In the genomic region with DNA sequence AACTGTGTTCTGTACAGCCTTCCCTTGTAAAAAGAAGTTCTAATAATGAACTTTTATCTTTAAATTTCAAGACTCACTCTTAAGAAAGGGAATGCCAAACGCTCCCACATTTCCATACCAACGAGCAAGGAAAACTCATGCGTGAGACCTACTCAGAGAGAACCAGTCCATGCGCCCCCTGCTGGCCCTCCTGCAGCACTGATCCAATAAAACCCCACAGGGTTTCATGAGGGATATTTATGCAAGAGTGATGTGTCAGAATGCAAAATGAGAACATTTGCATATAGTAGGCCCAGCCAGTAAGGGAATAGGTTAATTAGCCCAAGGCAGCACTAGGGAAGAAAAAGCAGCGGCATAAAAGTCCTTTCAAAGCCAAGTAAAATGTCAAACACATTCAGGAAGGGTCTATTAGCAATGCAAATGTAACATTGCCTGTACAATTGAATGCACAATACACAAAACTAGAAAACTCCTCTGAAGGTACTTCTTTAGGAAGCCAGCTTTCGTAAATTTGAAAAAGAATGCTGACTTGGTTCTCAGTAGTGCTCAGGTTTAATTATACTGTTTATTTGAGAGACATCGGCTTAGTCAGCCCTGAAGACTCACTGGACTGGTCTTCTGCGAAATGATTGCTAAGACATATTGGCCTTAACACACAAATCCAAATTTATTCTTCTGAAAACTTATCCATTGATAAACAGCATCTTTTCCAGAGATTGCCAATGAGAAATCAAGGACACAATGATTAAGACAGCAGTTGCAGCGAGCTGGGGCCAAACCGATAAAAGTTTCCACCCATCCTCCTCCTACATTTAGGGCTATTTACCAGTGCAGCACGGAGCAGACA, we compare ENCODE assay signal across 8 cellular contexts.
DNase-seq lines count a peak whose midpoint lies in the region; FAIRE-seq and TF ChIP-seq lines count a peak whose summit lies in the region.

No MANE protein-coding gene starts in this region.

- no peak for TF ChIP-seq POLR2A in transverse colon (IDR thresholded peaks at IDR 0.05)

- in situ Hi-C loops in transverse colon (cut with MboI; ENCODE audit: low pct_ligation_motif_present in 1 of 4, low pct_unique_long_range_greater_than_20kb in 1 of 4, low sequenced_read_pairs in 3 of 4) = loop anchor here (5.0 to 25.0 kb wide), 9 partner anchors 73 to 633 kb away; partner anchors contain the start of gene ATXN1 (in 2 of the 4)

- no peaks in the 10 kb centered on the region for H3K27me3 Mint-ChIP-seq in activated T-helper 2 cell treated with anti-CD3 and anti-CD28 coated beads, Interferon-gamma antibody, Interleukin-2, Interleukin-4, amounts not matched to agents 10 μg/mL and 5 μg/mL and 100 μg/mL, durations not matched to agents 14 hours and 24 hours and 36 hours (ENCODE audit: low read depth)

- peak overlapping the region; percentile 35 for H3K4me3 ChIP-seq in osteoblast (ENCODE audit: insufficient read depth, low read length)
- H3K4me3 ChIP-seq in transverse colon = no peak overlapping the region

- H3K4me2 ChIP-seq in osteoblast (ENCODE audit: insufficient read depth, low read length) = peak overlapping the region; percentile 73

- H3K4me1 ChIP-seq in osteoblast (ENCODE audit: insufficient read depth, low read length) (peaks cover 42% of the 10 kb centered on the region), transverse colon (peaks cover 6 to 25% (median 12%) of the 10 kb centered on the region in 4 donors)

- FAIRE-seq in RCC 7860 (lab: Jason Lieb, UNC) = no peak

- H3K27ac ChIP-seq in C4-2B = no peak overlapping the region
- H3K27ac ChIP-seq in osteoblast (ENCODE audit: low read depth, low read length) = peak overlapping the region; percentile 64
- peak overlapping the region in 2 of 4 donors; percentile 6 to 26 for H3K27ac ChIP-seq in transverse colon

- no peak overlapping the region for H3K4me3 Mint-ChIP-seq in activated T-helper 2 cell treated with anti-CD3 and anti-CD28 coated beads, Interferon-gamma antibody, Interleukin-2, Interleukin-4, amounts not matched to agents 10 μg/mL and 5 μg/mL and 100 μg/mL, durations not matched to agents 14 hours and 24 hours and 36 hours (ENCODE audit: low read depth)

- H2AFZ ChIP-seq in osteoblast (ENCODE audit: low read length) = no peak overlapping the region

- DNase-seq in GM19240 (ENCODE audit: insufficient read length, low spot score) (peak; percentile 63), HuH-7 (ENCODE audit: low spot score) (peak; percentile 81), RCC 7860 (ENCODE audit: low spot score) (peak; percentile 57), foreskin melanocyte (peak; percentile 79), osteoblast (ENCODE audit: insufficient read length, low spot score, missing footprints) (peak; percentile 98), transverse colon (peak; percentile 74)
- peak; percentile 24 for DNase-seq in activated T-helper 2 cell treated with anti-CD3 and anti-CD28 coated beads, Interferon-gamma antibody, Interleukin-2, Interleukin-4, amounts not matched to agents 10 μg/mL and 5 μg/mL and 100 μg/mL, durations not matched to agents 14 hours and 24 hours and 36 hours (ENCODE audit: low spot score)

- intact Hi-C loops in activated T-helper 2 cell treated with anti-CD3 and anti-CD28 coated beads, Interferon-gamma antibody, Interleukin-2, Interleukin-4, amounts not matched to agents 10 μg/mL and 5 μg/mL and 100 μg/mL, durations not matched to agents 14 hours and 24 hours and 36 hours (cut with micrococcal nuclease) = loop anchor here (1.0 to 2.0 kb wide), 8 partner anchors 11 to 631 kb away; partner anchors contain the start of gene ATXN1
- intact Hi-C loops in transverse colon (cut with DNase I; ENCODE audit: low total_unique reads) = loop anchor here (5.0 kb wide), 1 partner anchor 431 kb away; the partner anchor contains the start of gene ATXN1

- H3K9me3 ChIP-seq in osteoblast (ENCODE audit: low read depth, low read length) = no peaks in the 10 kb centered on the region
- H3K9me3 ChIP-seq in transverse colon = no peaks in the 10 kb centered on the region

- no peaks in the 10 kb centered on the region for H3K9me3 Mint-ChIP-seq in activated T-helper 2 cell treated with anti-CD3 and anti-CD28 coated beads, Interferon-gamma antibody, Interleukin-2, Interleukin-4, amounts not matched to agents 10 μg/mL and 5 μg/mL and 100 μg/mL, durations not matched to agents 14 hours and 24 hours and 36 hours

- WGBS in transverse colon (ENCODE audit: low coverage in 1 of 2), 2 donors = 26 to 30% methylated on average over 5 to 11 of the region's 11 CpGs

- H3K27me3 ChIP-seq in osteoblast (ENCODE audit: insufficient read depth, low read length) = no peaks in the 10 kb centered on the region
- no peaks in the 10 kb centered on the region for H3K27me3 ChIP-seq in transverse colon

- TF ChIP-seq CTCF in C4-2B (conservative IDR thresholded peaks at IDR 0.05) (peak; percentile 93), osteoblast (IDR thresholded peaks at IDR 0.05; ENCODE audit: extremely low read depth, low read depth, low read length) (peak; percentile 99), transverse colon (IDR thresholded peaks at IDR 0.05) (peak; percentile 86 to 95 (median 93))

- H4K20me1 ChIP-seq in osteoblast (ENCODE audit: insufficient read depth, low read length) = peaks cover 4% of the 10 kb centered on the region

- no peak for TF ChIP-seq EP300 in transverse colon (IDR thresholded peaks at IDR 0.05; ENCODE audit: low read depth)

- H3K36me3 Mint-ChIP-seq in activated T-helper 2 cell treated with anti-CD3 and anti-CD28 coated beads, Interferon-gamma antibody, Interleukin-2, Interleukin-4, amounts not matched to agents 10 μg/mL and 5 μg/mL and 100 μg/mL, durations not matched to agents 14 hours and 24 hours and 36 hours (ENCODE audit: low read depth) = peaks cover 22% of the 10 kb centered on the region

- H3K36me3 ChIP-seq in osteoblast (ENCODE audit: insufficient read depth, low read length) = peaks cover 6% of the 10 kb centered on the region
- H3K36me3 ChIP-seq in transverse colon = peaks cover 0 to 7% (median 0%) of the 10 kb centered on the region in 4 donors

- peaks cover 11% of the 10 kb centered on the region for H3K4me1 Mint-ChIP-seq in activated T-helper 2 cell treated with anti-CD3 and anti-CD28 coated beads, Interferon-gamma antibody, Interleukin-2, Interleukin-4, amounts not matched to agents 10 μg/mL and 5 μg/mL and 100 μg/mL, durations not matched to agents 14 hours and 24 hours and 36 hours (ENCODE audit: low read depth)

- no peak overlapping the region for H3K27ac Mint-ChIP-seq in activated T-helper 2 cell treated with anti-CD3 and anti-CD28 coated beads, Interferon-gamma antibody, Interleukin-2, Interleukin-4, amounts not matched to agents 10 μg/mL and 5 μg/mL and 100 μg/mL, durations not matched to agents 14 hours and 24 hours and 36 hours

- no peaks in the 10 kb centered on the region for H3K79me2 ChIP-seq in osteoblast (ENCODE audit: insufficient read depth, low read length)

Comparison
In these comparisons a context has a peak if more than half of its experiments do, and no peak if none do; other contexts are left out.
1. DNase-seq: peak in every context shown above with its lines; median percentile 98 in osteoblast; 81 in HuH-7; 79 in foreskin melanocyte; 74 in transverse colon; 63 in GM19240; 57 in RCC 7860; 24 in activated T-helper 2 cell treated with anti-CD3 and anti-CD28 coated beads, Interferon-gamma antibody, Interleukin-2, Interleukin-4, amounts not matched to agents 10 μg/mL and 5 μg/mL and 100 μg/mL, durations not matched to agents 14 hours and 24 hours and 36 hours.